ENCODE assay signal across 7 cellular contexts in genomic region chr17:83014940-83015339, GRCh38.
A peak's percentile ranks its signal among the peaks of the same experiment; 100 is the strongest.
DNase-seq lines count a peak whose midpoint lies in the region; TF ChIP-seq lines count a peak whose summit lies in the region.
"Not testable (repeated sequence)": the region's sequence is repeated elsewhere in the genome, so short reads cannot be mapped to it uniquely, and the experiment has no call there.

No MANE protein-coding gene starts in this region.

- H3K4me2 ChIP-seq in neuronal stem cell (ENCODE audit: insufficient read depth, low read length, poor library complexity, severe bottlenecking), result not testable (repeated sequence)

- H2BK12ac ChIP-seq in neuronal stem cell (ENCODE audit: low read length), result not testable (repeated sequence)

- H3K9ac ChIP-seq in SK-N-MC (ENCODE audit: insufficient read length); colonic mucosa (ENCODE audit: low read depth in 2 of 2, low read length in 2 of 2): not testable (repeated sequence)
- peak overlapping the region; percentile 12 for H3K9ac ChIP-seq in neuronal stem cell (ENCODE audit: low read depth, low read length, poor library complexity)

- not testable (repeated sequence) for H3K27me3 ChIP-seq in colonic mucosa; neuronal stem cell (ENCODE audit: control insufficient read depth in 3 of 3, insufficient read depth in 3 of 3, low read depth in 1 of 3, low read length in 3 of 3)

- H2AK5ac ChIP-seq in neuronal stem cell (ENCODE audit: low read depth, low read length), result not testable (repeated sequence)

- H3K18ac ChIP-seq in neuronal stem cell (ENCODE audit: low read length), result not testable (repeated sequence)

- not testable (repeated sequence) for H2BK15ac ChIP-seq in neuronal stem cell (ENCODE audit: low read length)

- not testable (repeated sequence) for H2BK5ac ChIP-seq in neuronal stem cell (ENCODE audit: low read length)

- H2BK120ac ChIP-seq in neuronal stem cell (ENCODE audit: low read depth, low read length), result not testable (repeated sequence)

- intact Hi-C loops in colonic mucosa (cut with DNase I); posterior vena cava (cut with DNase I): not testable (repeated sequence)

- not testable (repeated sequence) for H3K4me3 ChIP-seq in SK-N-MC; colonic mucosa; coronary artery; neuronal stem cell (ENCODE audit: low read length in 2 of 2)

- not testable (repeated sequence) for H3K9me3 ChIP-seq in SK-N-MC (ENCODE audit: low read depth, low read length); colonic mucosa
- peaks cover 8 to 17% of the 10 kb centered on the region in 2 donors for H3K9me3 ChIP-seq in neuronal stem cell (replicated peaks in 1 of 2; ENCODE audit: control insufficient read depth in 2 of 2, insufficient read depth in 1 of 2, low read depth in 1 of 2, low read length in 2 of 2)

- not testable (repeated sequence) for H4K8ac ChIP-seq in neuronal stem cell (ENCODE audit: low read depth, low read length)

- TF ChIP-seq CTCF in colonic mucosa (IDR thresholded peaks at IDR 0.05); coronary artery (IDR thresholded peaks at IDR 0.05): not testable (repeated sequence)

- H4K91ac ChIP-seq in neuronal stem cell (ENCODE audit: low read depth, low read length, poor library complexity), result not testable (repeated sequence)

- H3K4ac ChIP-seq in neuronal stem cell (ENCODE audit: low read length), result not testable (repeated sequence)

- WGBS in neuronal stem cell (ENCODE audit: extremely low coverage in 2 of 2, insufficient read length in 2 of 2, insufficient replicate concordance in 1 of 2), 2 donors, result no CpG with 5 or more reads among the region's 15 CpGs

- 0 out of 2 replicates have a peak overlapping the region, but pooled peaks have one; percentile 22 for H3K27ac ChIP-seq in SK-N-MC
- H3K27ac ChIP-seq in colonic mucosa; coronary artery; neuronal stem cell (replicated peaks; ENCODE audit: low read length): not testable (repeated sequence)

- H3K14ac ChIP-seq in neuronal stem cell (ENCODE audit: low read length), result peak overlapping the region; percentile 51

- not testable (repeated sequence) for H3K79me1 ChIP-seq in neuronal stem cell (ENCODE audit: low read depth, low read length)

- H2AFZ ChIP-seq in neuronal stem cell (ENCODE audit: low read length), result not testable (repeated sequence)

- H3K36me3 ChIP-seq in SK-N-MC (ENCODE audit: insufficient read depth, low read length); colonic mucosa; neuronal stem cell (replicated peaks in 1 of 2; ENCODE audit: control insufficient read depth in 2 of 2, insufficient read depth in 2 of 2, low read length in 2 of 2): not testable (repeated sequence)

- DNase-seq in D341Med (ENCODE audit: low spot score), result peak; percentile 17
- not testable (repeated sequence) for DNase-seq in SK-N-MC (ENCODE audit: low read depth, low spot score); neuronal stem cell (ENCODE audit: low spot score)
- peak; percentile 12 for DNase-seq in colonic mucosa
- DNase-seq in coronary artery (ENCODE audit: low spot score), result peak; percentile 14
- DNase-seq in posterior vena cava (ENCODE audit: low spot score), result peak; percentile 69
- DNase-seq in ureter (ENCODE audit: low spot score), result peak; percentile 35

- not testable (repeated sequence) for H3K23ac ChIP-seq in neuronal stem cell (ENCODE audit: low read depth, low read length, poor library complexity)

- H3K4me1 ChIP-seq in colonic mucosa; neuronal stem cell (ENCODE audit: control insufficient read depth in 2 of 2, insufficient read depth in 1 of 2, low read depth in 1 of 2, low read length in 2 of 2): not testable (repeated sequence)
